ENCODE assay signal across 10 cellular contexts in the genomic region with DNA sequence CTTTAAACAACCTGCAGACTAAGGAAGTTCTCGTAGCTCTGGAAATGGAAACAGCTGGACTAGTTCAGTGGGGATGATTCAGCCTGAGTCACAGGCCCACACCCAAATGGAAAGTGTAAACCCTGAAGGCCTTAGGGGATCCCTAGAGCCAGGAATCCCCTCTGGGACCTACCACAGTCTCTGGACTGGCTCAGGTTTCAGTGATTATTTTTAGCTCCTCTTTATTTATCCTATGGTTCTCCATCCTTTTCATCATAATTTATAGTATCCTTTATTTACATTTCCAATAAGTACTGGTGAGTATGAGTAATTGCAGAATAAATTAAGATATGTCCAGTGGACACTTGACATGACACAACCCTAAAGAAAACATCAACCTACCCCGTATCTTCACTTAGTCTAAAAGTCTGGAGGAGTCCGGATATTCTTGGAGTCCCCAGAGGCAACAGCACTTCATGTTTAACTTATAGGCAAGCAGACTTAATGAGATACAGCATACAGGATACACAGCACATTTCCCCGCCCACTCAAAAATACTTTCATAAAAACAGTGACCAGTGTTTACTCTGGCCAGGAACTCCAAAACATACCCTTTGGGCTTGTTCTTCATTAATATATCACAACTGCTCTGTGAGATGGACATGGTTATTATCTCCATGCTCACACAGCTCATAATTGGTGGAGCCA. TPM values are rescaled to one million over a fixed set of nuclear protein-coding genes. Genes with fewer than 3 reads are reported as not detected.
A peak's percentile ranks its signal among the peaks of the same experiment; 100 is the strongest.
DNase-seq lines count a peak whose midpoint lies in the region; ATAC-seq and TF ChIP-seq lines count a peak whose summit lies in the region.
"Had no signal": no experiment of that assay in that cellular context is flagged by ENCODE, and none has a peak within 500 bp of the region (broad histone marks: within the 10 kb centered on the region; RNA-seq: fewer than 3 reads in every experiment).

No MANE protein-coding gene starts in this region.

- H3K4me2 ChIP-seq in hepatocyte, result no peak overlapping the region

- WGBS in hepatocyte (ENCODE audit: low lambda C conversion rate, missing lambda C conversion rate), result 48% methylated on average over 4 of the region's 4 CpGs

- peak overlapping the region; percentile 19 for H3K9ac ChIP-seq in SK-N-MC (ENCODE audit: insufficient read length)

- no peak overlapping the region for H3K4me3 Mint-ChIP-seq in HFFc6
- H3K4me3 Mint-ChIP-seq: effector memory CD8-positive, alpha-beta T cell had no signal

- H3K36me3 Mint-ChIP-seq in HFFc6 (ENCODE audit: low read depth), result 0 out of 2 replicates have a peak, but pooled peaks cover 5% of the 10 kb centered on the region

- H4K20me1 ChIP-seq in hepatocyte (ENCODE audit: insufficient read depth, poor library complexity, severe bottlenecking), result no peaks in the 10 kb centered on the region

- H3K27me3 Mint-ChIP-seq in HFFc6 (ENCODE audit: insufficient read depth), result no peaks in the 10 kb centered on the region; the same call in 1 of the 2 replicates
- H3K27me3 Mint-ChIP-seq: effector memory CD8-positive, alpha-beta T cell had no signal

- DNase-seq in AG09309 (ENCODE audit: low read depth), result peak; percentile 25
- peak; percentile 46 for DNase-seq in HFFc6
- no peak for DNase-seq in SK-N-MC (ENCODE audit: low read depth, low spot score)
- DNase-seq in hepatocyte (ENCODE audit: low spot score), result peak; percentile 74
- no peak for DNase-seq in GM10266 (ENCODE audit: extremely low spot score)
- no peak for DNase-seq in RPMI8226
- DNase-seq in NAMALWA (ENCODE audit: low spot score), result no peak
- DNase-seq: activated CD4-positive, alpha-beta T cell treated with anti-CD3 and anti-CD28 coated beads for 4 hours; effector memory CD8-positive, alpha-beta T cell had no signal

- no peaks in the 10 kb centered on the region for H3K79me2 ChIP-seq in hepatocyte

- H3K36me3 ChIP-seq in SK-N-MC (ENCODE audit: insufficient read depth, low read length) (no peaks in the 10 kb centered on the region), hepatocyte (replicated peaks; ENCODE audit: insufficient read depth, low read depth) (no peaks in the 10 kb centered on the region)

- peaks cover 12% of the 10 kb centered on the region for H3K4me1 Mint-ChIP-seq in HFFc6 (ENCODE audit: low read depth)

- TF ChIP-seq CTCF in AG09309 (IDR thresholded peaks at IDR 0.05; ENCODE audit: control insufficient read depth, insufficient read depth, low read depth, low read length, missing control alignments), result no peak
- TF ChIP-seq CTCF in HFFc6 (IDR thresholded peaks at IDR 0.05), result no peak
- TF ChIP-seq CTCF in hepatocyte (IDR thresholded peaks at IDR 0.05; ENCODE audit: poor library complexity), result no peak
- no peak for TF ChIP-seq CTCF in GM10266 (IDR thresholded peaks at IDR 0.05; ENCODE audit: control insufficient read depth, insufficient read depth, low read depth, missing control alignments)

- H3K9me3 ChIP-seq in SK-N-MC (ENCODE audit: low read depth, low read length) (no peaks in the 10 kb centered on the region), hepatocyte (ENCODE audit: low read depth) (no peaks in the 10 kb centered on the region)

- H3K4me1 ChIP-seq in hepatocyte (ENCODE audit: insufficient read depth), result peaks cover 4% of the 10 kb centered on the region

- H3K27ac ChIP-seq in SK-N-MC (peak overlapping the region; percentile 79), hepatocyte (peak overlapping the region; percentile 20)

- no peak for TF ChIP-seq POLR2A in GM18505 (IDR thresholded peaks at IDR 0.05; ENCODE audit: borderline replicate concordance, extremely low read depth, insufficient read depth, insufficient read length)

- peaks cover 12% of the 10 kb centered on the region for H3K9me3 Mint-ChIP-seq in HFFc6

- H2AFZ ChIP-seq in hepatocyte, result no peak overlapping the region

- H3K4me3 ChIP-seq in AG09309 (ENCODE audit: control insufficient read depth, low read depth, low read length) (no peak overlapping the region), SK-N-MC (peak overlapping the region; percentile 60), hepatocyte (no peak overlapping the region)

- H3K9me2 ChIP-seq in hepatocyte (replicated peaks; ENCODE audit: insufficient read depth), result no peaks in the 10 kb centered on the region

- no peaks in the 10 kb centered on the region for H3K27me3 ChIP-seq in hepatocyte

- H3K27ac Mint-ChIP-seq in HFFc6, result no peak overlapping the region
- H3K27ac Mint-ChIP-seq: effector memory CD8-positive, alpha-beta T cell had no signal

- no peak for ATAC-seq in GM18505 (IDR thresholded peaks at IDR 0.05; ENCODE audit: unreplicated experiment)
- ATAC-seq: effector memory CD8-positive, alpha-beta T cell had no signal

RNA-seq across cellular contexts. Expression of a gene that starts 28.4 kb away (rescaled TPM):
- total RNA-seq in HFFc6 (2021; fragmentation: NEBNext Ultra II Directional; extraction: Animal tissue kit (Norgen Biotek cat#: 25700)), result not detected
- 9.7 and 14.0 TPM in 2 replicates for total RNA-seq in hepatocyte
- polyA plus RNA-seq in hepatocyte, result 7.0 and 13.3 TPM in 2 replicates

Comparison
In these comparisons a context has a peak if more than half of its experiments do, and no peak if none do; other contexts are left out.
1. DNase-seq: peak in AG09309 (single experiment), HFFc6 (single experiment) and hepatocyte (single experiment); none in SK-N-MC (single experiment), GM10266 (single experiment), RPMI8226 (single experiment) and NAMALWA (single experiment).